8 cellular contexts compared by ENCODE assay signal in the genomic region with DNA sequence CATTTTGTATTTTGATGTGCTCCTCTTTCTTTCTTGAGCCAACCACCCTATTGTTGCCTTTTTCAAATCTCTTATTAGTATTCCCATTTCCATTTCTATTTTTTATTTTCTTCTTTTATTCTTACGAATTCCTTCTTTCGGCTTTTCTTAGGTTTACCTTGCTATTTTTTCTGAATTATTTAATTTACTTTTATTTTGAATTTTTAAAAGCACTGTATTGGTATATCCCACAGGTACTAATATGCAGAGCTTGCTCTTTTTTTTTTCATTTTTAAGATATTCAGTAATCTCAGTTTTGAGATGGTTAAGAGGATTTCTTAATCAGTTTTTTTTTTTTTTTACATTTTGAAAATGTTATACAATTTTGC.
DNase-seq lines count a peak whose midpoint lies in the region; ATAC-seq and TF ChIP-seq lines count a peak whose summit lies in the region.

No MANE protein-coding gene starts in this region.

- peak overlapping the region; percentile 60; the same call in 1 of the 2 replicates for H3K4me3 ChIP-seq in GM12864 (ENCODE audit: low read depth, low read length)
- H3K4me3 ChIP-seq in SU-DHL-6 (ENCODE audit: insufficient read depth, low read length, poor library complexity, severe bottlenecking), result peak overlapping the region; percentile 76
- H3K4me3 ChIP-seq in fibroblast of pulmonary artery (replicated peaks; ENCODE audit: low read depth, low read length), result peak overlapping the region; percentile 93
- peak overlapping the region; percentile 74 for H3K4me3 ChIP-seq in rectal smooth muscle tissue (ENCODE audit: low read length)

- H3K27me3 ChIP-seq in SU-DHL-6 (ENCODE audit: low read length), result no peaks in the 10 kb centered on the region
- no peaks in the 10 kb centered on the region for H3K27me3 ChIP-seq in rectal smooth muscle tissue (ENCODE audit: control insufficient read depth, insufficient read depth, low read length)

- peak overlapping the region; percentile 64 for H3K9ac ChIP-seq in SU-DHL-6 (ENCODE audit: low read length)
- H3K9ac ChIP-seq in rectal smooth muscle tissue (ENCODE audit: low read length), result no peak overlapping the region

- H3K9me3 ChIP-seq in SU-DHL-6 (ENCODE audit: insufficient read depth, low read length), result peaks cover 18% of the 10 kb centered on the region; the same call in 1 of the 2 replicates

- H3K36me3 ChIP-seq in SU-DHL-6 (ENCODE audit: low read length), result no peaks in the 10 kb centered on the region; the same call in 1 of the 2 replicates
- H3K36me3 ChIP-seq in rectal smooth muscle tissue (ENCODE audit: control insufficient read depth, insufficient read depth, low read length), result no peaks in the 10 kb centered on the region

- peaks cover 9% of the 10 kb centered on the region; the same call in 1 of the 2 replicates for H3F3A ChIP-seq in SU-DHL-6 (ENCODE audit: insufficient read depth)

- no peaks in the 10 kb centered on the region for H4K20me1 ChIP-seq in SU-DHL-6 (ENCODE audit: low read depth, low read length)

- H3K27ac ChIP-seq in SU-DHL-6 (ENCODE audit: low read depth, low read length) (no peak overlapping the region), rectal smooth muscle tissue (ENCODE audit: low read depth, low read length) (peak overlapping the region; percentile 61)

- ATAC-seq in GM21619 (IDR thresholded peaks at IDR 0.05; ENCODE audit: unreplicated experiment), result no peak

- TF ChIP-seq POLR2A in erythroblast (IDR thresholded peaks at IDR 0.05; ENCODE audit: low read length), result no peak

- DNase-seq in GM12864 (ENCODE audit: low read depth) (no peak), fibroblast of pulmonary artery (ENCODE audit: low read depth) (no peak), NCI-H1694 (lab: John Stamatoyannopoulos, UW) (no peak), erythroblast (lab: John Stamatoyannopoulos, UW) (no peak)
- DNase-seq in stimulated activated CD4-positive, alpha-beta T cell treated with anti-CD3 and anti-CD28 coated beads, Interleukin-2, amount 100 ng/mL, for 24 hours, result no peak

- H3K4me1 ChIP-seq in rectal smooth muscle tissue (ENCODE audit: control insufficient read depth, insufficient read depth, low read length), result no peaks in the 10 kb centered on the region

- TF ChIP-seq CTCF in GM12864 (IDR thresholded peaks at IDR 0.05; ENCODE audit: low read depth, low read length, missing control alignments), result no peak
- TF ChIP-seq CTCF in SU-DHL-6 (IDR thresholded peaks at IDR 0.05; ENCODE audit: insufficient read depth, low read length, poor library complexity, severe bottlenecking), result no peak
- TF ChIP-seq CTCF in fibroblast of pulmonary artery (IDR thresholded peaks at IDR 0.05; ENCODE audit: low read length, missing control alignments), result no peak

- H3K79me2 ChIP-seq in SU-DHL-6 (ENCODE audit: insufficient read depth, low read length), result no peaks in the 10 kb centered on the region

- peak overlapping the region; percentile 93 for H2AFZ ChIP-seq in SU-DHL-6 (ENCODE audit: low read depth, low read length, severe bottlenecking)

- no peaks in the 10 kb centered on the region for H3K9me2 ChIP-seq in SU-DHL-6 (replicated peaks; ENCODE audit: insufficient read depth, low read length)

- peak overlapping the region; percentile 75 for H3K4me2 ChIP-seq in SU-DHL-6 (ENCODE audit: low read depth, low read length, poor library complexity, severe bottlenecking)
